ENCODE assay signal across 11 cellular contexts in the genomic region with DNA sequence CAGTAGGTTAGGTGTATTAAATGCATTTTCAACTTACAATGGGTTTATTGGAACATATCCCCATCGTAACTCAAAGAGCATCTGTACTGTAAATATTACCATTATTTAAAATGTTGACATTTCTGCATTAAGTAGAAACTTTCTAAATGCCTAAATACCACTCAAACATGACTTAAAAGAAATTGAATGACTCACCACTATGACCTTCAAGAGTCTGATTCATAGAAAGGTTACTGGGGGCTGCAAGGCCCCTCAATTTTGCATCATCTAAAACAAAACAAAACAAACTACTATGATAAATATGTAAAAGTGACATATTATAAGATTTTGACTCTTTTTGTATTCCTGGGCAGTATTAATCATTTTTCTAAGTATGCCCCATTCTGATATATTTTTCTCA. TPM values are rescaled to one million over a fixed set of nuclear protein-coding genes. Genes with fewer than 3 reads are reported as not detected.
"Had no signal": no experiment of that assay in that cellular context is flagged by ENCODE, and none has a peak within 500 bp of the region (broad histone marks: within the 10 kb centered on the region; RNA-seq: fewer than 3 reads in every experiment).

No MANE protein-coding gene starts in this region.

- ATAC-seq: activated naive CD4-positive, alpha-beta T cell treated with anti-CD3 and anti-CD28 coated beads, Interleukin-2, amount 50 U/mL, for 72 hours had no signal

- H3K9me3 ChIP-seq: colonic mucosa, transverse colon had no signal

- H3K4me1 ChIP-seq: colonic mucosa, transverse colon had no signal

- H3K27me3 ChIP-seq: colonic mucosa, hepatocyte, transverse colon had no signal

- H3K27ac ChIP-seq: colonic mucosa, hepatocyte, SK-N-MC, skin epidermis, transverse colon had no signal

- DNase-seq: activated CD4-positive, alpha-beta T cell treated with anti-CD3 and anti-CD28 coated beads, Interleukin-2, amount 10 ng/mL, durations not matched to agents 7 days and 5 days; activated effector memory CD4-positive, alpha-beta T cell treated with anti-CD3 and anti-CD28 coated beads, Interleukin-2, amount 50 U/mL, for 16 hours; activated T-cell treated with anti-CD3 and anti-CD28 coated beads, Interleukin-2, amount 50 U/mL, for 1 hour; aorta; colonic mucosa; transverse colon had no signal

- H3K27ac Mint-ChIP-seq: activated CD4-positive, alpha-beta T cell treated with anti-CD3 and anti-CD28 coated beads, Interleukin-2, amount 10 ng/mL, durations not matched to agents 7 days and 5 days; activated naive CD4-positive, alpha-beta T cell treated with anti-CD3 and anti-CD28 coated beads, Interleukin-2, amount 50 U/mL, for 72 hours; T-helper 1 cell treated with Interleukin-12 subunit alpha and Interleukin-12 subunit beta and Interleukin-4 antibody, amounts not matched to agents 30 μg/mL and 1 μg/mL, for 36 hours had no signal

- H3K36me3 ChIP-seq: colonic mucosa had no signal

- H3K9me3 Mint-ChIP-seq: activated CD4-positive, alpha-beta T cell treated with anti-CD3 and anti-CD28 coated beads, Interleukin-2, amount 10 ng/mL, durations not matched to agents 7 days and 5 days; activated naive CD4-positive, alpha-beta T cell treated with anti-CD3 and anti-CD28 coated beads, Interleukin-2, amount 50 U/mL, for 72 hours; T-helper 1 cell treated with Interleukin-12 subunit alpha and Interleukin-12 subunit beta and Interleukin-4 antibody, amounts not matched to agents 30 μg/mL and 1 μg/mL, for 36 hours had no signal

- H3K4me3 Mint-ChIP-seq: activated CD4-positive, alpha-beta T cell treated with anti-CD3 and anti-CD28 coated beads, Interleukin-2, amount 10 ng/mL, durations not matched to agents 7 days and 5 days; T-helper 1 cell treated with Interleukin-12 subunit alpha and Interleukin-12 subunit beta and Interleukin-4 antibody, amounts not matched to agents 30 μg/mL and 1 μg/mL, for 36 hours had no signal

- H3K4me3 ChIP-seq: colonic mucosa, hepatocyte, SK-N-MC, skin epidermis, transverse colon had no signal

- H3K27me3 Mint-ChIP-seq: activated CD4-positive, alpha-beta T cell treated with anti-CD3 and anti-CD28 coated beads, Interleukin-2, amount 10 ng/mL, durations not matched to agents 7 days and 5 days had no signal

RNA-seq across cellular contexts. Expression of a gene that starts 30.2 kb away (rescaled TPM):
- total RNA-seq: activated CD4-positive, alpha-beta T cell treated with anti-CD3 and anti-CD28 coated beads, Interleukin-2, amount 10 ng/mL, durations not matched to agents 7 days and 5 days; activated naive CD4-positive, alpha-beta T cell treated with anti-CD3 and anti-CD28 coated beads, Interleukin-2, amount 50 U/mL, for 72 hours had no signal
